1 cellular context compared by ENCODE assay signal in genomic region chr11:85822814-85823213, GRCh38.
TF ChIP-seq lines count a peak whose summit lies in the region.

No MANE protein-coding gene starts in this region.

TF ChIP-seq in HepG2, 621 proteins besides CTCF, POLR2A, EP300 and RAD21:
- TF ChIP-seq ZNF569 (CRISPR knock-in tag; IDR thresholded peaks at IDR 0.05; ENCODE audit: borderline replicate concordance) = no peak
- TF ChIP-seq ZNF512 (CRISPR knock-in tag; IDR thresholded peaks at IDR 0.05) = no peak
- no peak for TF ChIP-seq SETDB1 (CRISPR knock-in tag; IDR thresholded peaks at IDR 0.05; ENCODE audit: borderline replicate concordance)
- TF ChIP-seq ZNF234 (CRISPR knock-in tag; conservative IDR thresholded peaks at IDR 0.05) = no peak
- TF ChIP-seq MEIS1 (CRISPR knock-in tag; IDR thresholded peaks at IDR 0.05; ENCODE audit: borderline replicate concordance) = no peak
- TF ChIP-seq RELA (CRISPR knock-in tag; IDR thresholded peaks at IDR 0.05) = no peak
- no peak for TF ChIP-seq HNF4A (CRISPR knock-in tag; IDR thresholded peaks at IDR 0.05)
- TF ChIP-seq ZNF841 (CRISPR knock-in tag; IDR thresholded peaks at IDR 0.05; ENCODE audit: borderline replicate concordance) = no peak
- TF ChIP-seq ZNF124 (CRISPR knock-in tag; IDR thresholded peaks at IDR 0.05) = no peak
- TF ChIP-seq ZNF883 (CRISPR knock-in tag; IDR thresholded peaks at IDR 0.05; ENCODE audit: not compliant biosample characterization) = no peak
- TF ChIP-seq YEATS2 (CRISPR knock-in tag; IDR thresholded peaks at IDR 0.05; ENCODE audit: borderline replicate concordance) = no peak
- no peak for TF ChIP-seq ATF7-NPFF (CRISPR knock-in tag; IDR thresholded peaks at IDR 0.05; ENCODE audit: low read depth)
- TF ChIP-seq RNF219 (CRISPR knock-in tag; IDR thresholded peaks at IDR 0.05) = no peak
- no peak for TF ChIP-seq ZNF672 (CRISPR knock-in tag; IDR thresholded peaks at IDR 0.05)
- TF ChIP-seq ZNF766 (CRISPR knock-in tag; IDR thresholded peaks at IDR 0.05; ENCODE audit: borderline replicate concordance) = no peak
- no peak for TF ChIP-seq NFYB (CRISPR knock-in tag; IDR thresholded peaks at IDR 0.05)
- TF ChIP-seq HOXA3 (CRISPR knock-in tag; IDR thresholded peaks at IDR 0.05) = no peak
- no peak for TF ChIP-seq ZNF30 (CRISPR knock-in tag; IDR thresholded peaks at IDR 0.05)
- TF ChIP-seq ZNF879 (CRISPR knock-in tag; IDR thresholded peaks at IDR 0.05) = no peak
- no peak for TF ChIP-seq KIAA2018 (CRISPR knock-in tag; IDR thresholded peaks at IDR 0.05; ENCODE audit: borderline replicate concordance)
TF ChIP-seq in HepG2: peak in this region for 0.
